Comparison of ENCODE assay signal across 19 cellular contexts in the genomic region with DNA sequence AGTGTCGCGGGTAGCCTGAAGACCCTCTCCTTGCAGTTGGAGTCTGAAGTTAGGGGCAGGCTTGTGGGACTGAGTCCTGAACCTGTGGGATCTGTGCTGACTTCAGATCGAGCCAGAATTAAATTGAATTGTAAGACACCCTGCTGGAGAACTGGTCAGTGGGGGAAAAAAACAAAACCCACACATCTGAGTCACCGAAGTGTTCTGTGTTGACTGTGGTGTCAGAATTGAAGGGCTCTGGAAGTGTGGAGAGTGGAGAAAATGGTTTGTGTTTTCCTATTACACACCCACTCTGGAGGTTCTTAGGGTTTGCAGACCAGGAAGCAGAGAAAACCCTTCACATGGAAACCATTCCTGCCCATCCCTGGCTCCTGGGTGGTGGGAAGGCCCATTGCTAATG.
"Had no signal": no experiment of that assay in that cellular context is flagged by ENCODE, and none has a peak within 500 bp of the region (broad histone marks: within the 10 kb centered on the region; RNA-seq: fewer than 3 reads in every experiment).

No MANE protein-coding gene starts in this region.

- ATAC-seq: activated CD4-positive, CD25-positive, alpha-beta regulatory T cell treated with anti-CD3 and anti-CD28 coated beads, Interleukin-2, amount 50 U/mL, for 24 hours; activated CD8-positive, alpha-beta T cell treated with anti-CD3 and anti-CD28 coated beads, Interleukin-2, amount 10 ng/mL, durations not matched to agents 7 days and 5 days; left colon; lower lobe of right lung had no signal

- H3K27ac ChIP-seq: esophagus muscularis mucosa, hepatocyte, lower lobe of right lung, right atrium auricular region, uterus had no signal

- H3K9me3 Mint-ChIP-seq: activated CD4-positive, alpha-beta T cell treated with anti-CD3 and anti-CD28 coated beads, Interleukin-2, amount 10 ng/mL, durations not matched to agents 7 days and 5 days; activated naive CD4-positive, alpha-beta T cell treated with anti-CD3 and anti-CD28 coated beads for 36 hours; activated T-cell treated with anti-CD3 and anti-CD28 coated beads, Interleukin-2, amount 50 U/mL, for 24 hours; stimulated activated naive CD8-positive, alpha-beta T cell treated with anti-CD3 and anti-CD28 coated beads, Interleukin-15, Interleukin-2, amounts not matched to agents 100 ng/mL and 50 ng/mL, for 24 hours had no signal

- H3K9me3 ChIP-seq: esophagus muscularis mucosa, lower lobe of right lung, right atrium auricular region, tibial nerve, uterus had no signal

- H3K4me3 Mint-ChIP-seq: activated CD4-positive, alpha-beta T cell treated with anti-CD3 and anti-CD28 coated beads, Interleukin-2, amount 10 ng/mL, durations not matched to agents 7 days and 5 days; activated CD8-positive, alpha-beta T cell treated with anti-CD3 and anti-CD28 coated beads, Interleukin-2, amount 10 ng/mL, durations not matched to agents 7 days and 5 days; activated naive CD4-positive, alpha-beta T cell treated with anti-CD3 and anti-CD28 coated beads for 36 hours; activated T-cell treated with anti-CD3 and anti-CD28 coated beads, Interleukin-2, amount 50 U/mL, for 24 hours; stimulated activated naive CD8-positive, alpha-beta T cell treated with anti-CD3 and anti-CD28 coated beads, Interleukin-15, Interleukin-2, amounts not matched to agents 100 ng/mL and 50 ng/mL, for 24 hours had no signal

- H3K4me3 ChIP-seq: esophagus muscularis mucosa, hepatocyte, lower lobe of right lung, right atrium auricular region, tibial nerve, uterus had no signal

- DNase-seq: activated CD4-positive, alpha-beta T cell treated with anti-CD3 and anti-CD28 coated beads, Interleukin-2, amount 10 ng/mL, durations not matched to agents 7 days and 5 days; activated CD8-positive, alpha-beta T cell treated with anti-CD3 and anti-CD28 coated beads, Interleukin-2, amount 10 ng/mL, durations not matched to agents 7 days and 5 days; activated naive CD4-positive, alpha-beta T cell treated with anti-CD3 and anti-CD28 coated beads for 36 hours; activated T-cell treated with anti-CD3 and anti-CD28 coated beads, Interleukin-2, amount 50 U/mL, for 24 hours; anterior cingulate cortex; effector CD8-positive, alpha-beta T cell; left colon; lower lobe of right lung; T-helper 1 cell; T-helper 9 cell; uterus had no signal

- H3K4me1 ChIP-seq: lower lobe of right lung, uterus had no signal

- H3K27me3 ChIP-seq: esophagus muscularis mucosa, hepatocyte, right atrium auricular region, tibial nerve, uterus had no signal

- H3K27ac Mint-ChIP-seq: activated CD4-positive, alpha-beta T cell treated with anti-CD3 and anti-CD28 coated beads, Interleukin-2, amount 10 ng/mL, durations not matched to agents 7 days and 5 days; activated CD8-positive, alpha-beta T cell treated with anti-CD3 and anti-CD28 coated beads, Interleukin-2, amount 10 ng/mL, durations not matched to agents 7 days and 5 days; activated naive CD4-positive, alpha-beta T cell treated with anti-CD3 and anti-CD28 coated beads for 36 hours; activated T-cell treated with anti-CD3 and anti-CD28 coated beads, Interleukin-2, amount 50 U/mL, for 24 hours; progenitor cell of endocrine pancreas; stimulated activated naive CD8-positive, alpha-beta T cell treated with anti-CD3 and anti-CD28 coated beads, Interleukin-15, Interleukin-2, amounts not matched to agents 100 ng/mL and 50 ng/mL, for 24 hours had no signal

- FAIRE-seq: islet of Langerhans had no signal

- H3K36me3 ChIP-seq: esophagus muscularis mucosa, lower lobe of right lung, right atrium auricular region, tibial nerve, uterus had no signal

- H3K27me3 Mint-ChIP-seq: activated T-cell treated with anti-CD3 and anti-CD28 coated beads, Interleukin-2, amount 50 U/mL, for 24 hours had no signal
